Comparison of ENCODE assay signal across 8 cellular contexts in genomic region chr14:99793213-99794155, GRCh38. TPM values are rescaled to one million over a fixed set of nuclear protein-coding genes. Genes with fewer than 3 reads are reported as not detected.
DNase-seq lines count a peak whose midpoint lies in the region; ATAC-seq and TF ChIP-seq lines count a peak whose summit lies in the region.

EML1 (plus strand) TSS chr14:99793413; CDS start chr14:99793477, 64 bp downstream.

- H3K27ac ChIP-seq in caudate nucleus (ENCODE audit: low read depth, low read length) (peak within 1 kb of the TSS; percentile 64), spleen (peak within 1 kb of the TSS in 7 of 8 donors; percentile 61 to 79 (median 74))

- intact Hi-C loops in spleen (cut with DNase I; ENCODE audit: low total_unique reads) (no loop called here), CD14-positive monocyte (cut with micrococcal nuclease) (no loop called here)

- WGBS in spleen, 5 donors = 0 to 1% (median 1%) methylated on average over 5 to 121 of the region's 121 CpGs

- H3K27me3 Mint-ChIP-seq in immature natural killer cell (ENCODE audit: low read depth in 3 of 3) = peaks cover 9 to 26% (median 20%) of the 10 kb centered on the region in 3 donors
- H3K27me3 Mint-ChIP-seq in CD14-positive monocyte (ENCODE audit: low read depth in 3 of 3) = peaks cover 74 to 83% (median 75%) of the 10 kb centered on the region in 3 donors

- H3K9me3 ChIP-seq in spleen = no peaks in the 10 kb centered on the region

- TF ChIP-seq CTCF in GM12875 (IDR thresholded peaks at IDR 0.05; ENCODE audit: borderline replicate concordance, insufficient read depth, low read depth, low read length) (0 out of 2 replicates have a peak, but pooled peaks have one; percentile 6), spleen (IDR thresholded peaks at IDR 0.05 in 8 of 11, conservative IDR thresholded peaks at IDR 0.05 in 3 of 11) (no peak), CD14-positive monocyte (IDR thresholded peaks at IDR 0.05) (no peak)

- peaks cover 0 to 38% (median 17%) of the 10 kb centered on the region in 6 donors for H3K4me1 ChIP-seq in spleen

- no peak within 1 kb of the TSS for H3K4me3 ChIP-seq in GM12875 (ENCODE audit: low read depth, low read length)
- peak within 1 kb of the TSS; percentile 26 to 76 (median 39) for H3K4me3 ChIP-seq in spleen

- H3K4me3 Mint-ChIP-seq in immature natural killer cell = peak within 1 kb of the TSS; percentile 74 to 87 (median 77)
- peak within 1 kb of the TSS in 1 of 2 donors; percentile 83 for H3K4me3 Mint-ChIP-seq in CD14-positive monocyte

- peak; percentile 85 for ATAC-seq in HG02623 (IDR thresholded peaks at IDR 0.05; ENCODE audit: unreplicated experiment)
- ATAC-seq in activated CD4-positive, CD25-positive, alpha-beta regulatory T cell treated with anti-CD3 and anti-CD28 coated beads, Interleukin-2, amount 50 U/mL, for 24 hours = peak; percentile 84 to 86

- DNase-seq in NCI-H1417 treated with DMSO at 0.1 percent for 48 hours (lab: John Stamatoyannopoulos, UW) (peak; percentile 26), caudate nucleus (lab: John Stamatoyannopoulos, UW) (peak in 55 of 61 donors; percentile 24 to 87 (median 68)), immature natural killer cell (peak; percentile 66 to 76 (median 69)), spleen (peak; percentile 91), CD14-positive monocyte (ENCODE audit: low spot score) (no peak)

- H3K27ac Mint-ChIP-seq in immature natural killer cell (peak within 1 kb of the TSS in 2 of 6 donors; percentile 35 to 74), CD14-positive monocyte (no peak within 1 kb of the TSS)

- peaks cover 0 to 63% (median 11%) of the 10 kb centered on the region in 7 donors for H3K27me3 ChIP-seq in spleen (replicated peaks in 1 of 7)

- TF ChIP-seq POLR2A in spleen (IDR thresholded peaks at IDR 0.05) = no peak

- H3K36me3 ChIP-seq in spleen = no peaks in the 10 kb centered on the region

- H3K9me3 Mint-ChIP-seq in immature natural killer cell (no peaks in the 10 kb centered on the region), CD14-positive monocyte (peaks cover 0 to 9% (median 4%) of the 10 kb centered on the region in 7 donors)

- H3K4me1 Mint-ChIP-seq in immature natural killer cell = peaks cover 7 to 16% of the 10 kb centered on the region in 2 donors
- H3K4me1 Mint-ChIP-seq in CD14-positive monocyte = peaks cover 8% of the 10 kb centered on the region

- no peaks in the 10 kb centered on the region for H3K36me3 Mint-ChIP-seq in immature natural killer cell
- no peaks in the 10 kb centered on the region for H3K36me3 Mint-ChIP-seq in CD14-positive monocyte

RNA-seq across cellular contexts. Expression of gene EML1, which starts in this region (rescaled TPM):
- polyA plus RNA-seq in immature natural killer cell (not detected), spleen (1 to 10 TPM; 1.8 to 2.2 (median 2.2) TPM), CD14-positive monocyte (not detected)
- 10 to 100 TPM in 2 of 7 donors, 1 to 10 TPM in 5; 4.6 to 15.5 (median 6.9) TPM for total RNA-seq in spleen

Comparison
In these comparisons a context has a peak if more than half of its experiments do, and no peak if none do; other contexts are left out.
1. Peak in DNase-seq in immature natural killer cell; RNA of the gene not detected or under 1 TPM.